Comparison of ENCODE assay signal across 23 cellular contexts in genomic region chr5:6785861-6786180, GRCh38.
"Had no signal": no experiment of that assay in that cellular context is flagged by ENCODE, and none has a peak within 500 bp of the region (broad histone marks: within the 10 kb centered on the region; RNA-seq: fewer than 3 reads in every experiment).

No MANE protein-coding gene starts in this region.

- H3K27ac Mint-ChIP-seq: T-helper 2 cell treated with Interferon-gamma antibody and Interleukin-4, amounts not matched to agents 5 μg/mL and 100 μg/mL, for 36 hours had no signal

- H3K9me3 Mint-ChIP-seq: T-helper 2 cell treated with Interferon-gamma antibody and Interleukin-4, amounts not matched to agents 5 μg/mL and 100 μg/mL, for 36 hours had no signal

- H3K4me3 Mint-ChIP-seq: T-helper 2 cell treated with Interferon-gamma antibody and Interleukin-4, amounts not matched to agents 5 μg/mL and 100 μg/mL, for 36 hours had no signal

- H3K4me3 ChIP-seq: ascending aorta, body of pancreas, SJCRH30 had no signal

- DNase-seq: activated CD4-positive, alpha-beta T cell treated with anti-CD3 and anti-CD28 coated beads for 4 hours; activated naive CD4-positive, alpha-beta T cell treated with anti-CD3 and anti-CD28 coated beads, Interleukin-2, amount 50 U/mL, for 16 hours; activated T-cell treated with anti-CD3 and anti-CD28 coated beads for 4 hours; amniotic stem cell; body of pancreas; central memory CD4-positive, alpha-beta T cell; MM.1S; NCI-H1048; NCI-H1417; NCI-H1930; NCI-H2107; NCI-H345; NCI-H510A; NCI-H526 treated with DMSO at 0.1 percent for 48 hours; NCI-H82; RPMI8226; SJCRH30; SK-N-SH had no signal

- ATAC-seq: activated CD4-positive, CD25-positive, alpha-beta regulatory T cell treated with anti-CD3 and anti-CD28 coated beads, Interleukin-2, amount 50 U/mL, for 24 hours; body of pancreas; Panc1; Right ventricle myocardium inferior had no signal
